In genomic region chr6:38311201-38311600, GRCh38 we compare ENCODE assay signal across 5 cellular contexts.
"Had no signal": no experiment of that assay in that cellular context is flagged by ENCODE, and none has a peak within 500 bp of the region (broad histone marks: within the 10 kb centered on the region; RNA-seq: fewer than 3 reads in every experiment).

No MANE protein-coding gene starts in this region.

- ATAC-seq: GM23338, HepG2 had no signal

- DNase-seq: H9, HCEC 1CT, KBM-7 had no signal
